In the genomic region with DNA sequence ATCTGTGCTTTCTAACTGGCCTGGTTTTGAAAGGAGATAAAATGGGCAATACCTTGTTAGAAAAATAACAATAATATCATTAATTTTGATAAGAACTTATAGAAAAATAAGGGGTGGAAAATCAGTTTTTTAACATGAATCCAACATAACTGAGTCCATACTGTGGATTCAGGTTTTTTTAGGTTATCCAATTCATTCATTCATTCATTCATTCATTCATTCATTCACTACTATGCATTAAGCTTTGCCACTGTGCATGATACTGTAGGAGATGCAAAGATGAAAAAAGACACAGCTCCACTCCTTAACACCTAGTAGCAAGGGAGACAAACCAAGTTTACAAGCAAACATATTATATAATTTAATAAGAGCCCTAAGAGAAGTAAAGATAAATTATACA, we compare ENCODE assay signal across 8 cellular contexts.
"Had no signal": no experiment of that assay in that cellular context is flagged by ENCODE, and none has a peak within 500 bp of the region (broad histone marks: within the 10 kb centered on the region; RNA-seq: fewer than 3 reads in every experiment).

No MANE protein-coding gene starts in this region.

- H3K9ac ChIP-seq: GM23248, KMS-11 had no signal

- ATAC-seq: HCT116 had no signal

- H3K4me3 ChIP-seq: GM23248, HAP-1 had no signal

- H3K4me1 ChIP-seq: HAP-1 had no signal

- H3K27ac ChIP-seq: GM23248, KMS-11 had no signal

- FAIRE-seq: HTR-8/SVneo had no signal

- H2AFZ ChIP-seq: GM23248 had no signal

- H3K4me2 ChIP-seq: KMS-11 had no signal

- DNase-seq: GM23248, GOT3, H7, KBM-7 had no signal

- H3K36me3 ChIP-seq: HAP-1 had no signal

- H3K9me3 ChIP-seq: HAP-1 had no signal
